Comparison of ENCODE assay signal across 9 cellular contexts in genomic region chr6:148520109-148520841, GRCh38.
DNase-seq lines count a peak whose midpoint lies in the region; ATAC-seq and TF ChIP-seq lines count a peak whose summit lies in the region.
"Had no signal": no experiment of that assay in that cellular context is flagged by ENCODE, and none has a peak within 500 bp of the region (broad histone marks: within the 10 kb centered on the region; RNA-seq: fewer than 3 reads in every experiment).

No MANE protein-coding gene starts in this region.

- CTCF ChIA-PET in activated CD8-positive, alpha-beta memory T cell treated with anti-CD3 and anti-CD28 coated beads, Interleukin-2, amount 10 ng/mL, durations not matched to agents 7 days and 5 days (lab: Charles Lee), result no interaction called here

- H3K27ac ChIP-seq in psoas muscle, result peak overlapping the region; percentile 46

- TF ChIP-seq CTCF in NB4 (IDR thresholded peaks at IDR 0.05; ENCODE audit: low read depth, low read length) (no peak), psoas muscle (IDR thresholded peaks at IDR 0.05) (no peak)

- peak; percentile 94 for ATAC-seq in GM18909 (IDR thresholded peaks at IDR 0.05; ENCODE audit: poor library complexity, unreplicated experiment)
- peak; percentile 90 for ATAC-seq in HG02623 (IDR thresholded peaks at IDR 0.05; ENCODE audit: unreplicated experiment)
- ATAC-seq in psoas muscle, result no peak
- ATAC-seq in activated naive CD4-positive, alpha-beta T cell treated with anti-CD3 and anti-CD28 coated beads, Interleukin-2, amount 50 U/mL, for 72 hours, result no peak
- no peak for ATAC-seq in activated CD8-positive, alpha-beta memory T cell treated with anti-CD3 and anti-CD28 coated beads, Interleukin-2, amount 10 ng/mL, durations not matched to agents 7 days and 5 days

- H3K36me3 Mint-ChIP-seq in activated naive CD4-positive, alpha-beta T cell treated with anti-CD3 and anti-CD28 coated beads, Interleukin-2, amount 50 U/mL, for 72 hours, result no peaks in the 10 kb centered on the region
- H3K36me3 Mint-ChIP-seq in activated CD8-positive, alpha-beta memory T cell treated with anti-CD3 and anti-CD28 coated beads, Interleukin-2, amount 10 ng/mL, durations not matched to agents 7 days and 5 days, result no peaks in the 10 kb centered on the region

- peaks cover 12% of the 10 kb centered on the region for H3K27me3 Mint-ChIP-seq in activated CD8-positive, alpha-beta memory T cell treated with anti-CD3 and anti-CD28 coated beads, Interleukin-2, amount 10 ng/mL, durations not matched to agents 7 days and 5 days

- H3K4me3 ChIP-seq in NB4 (ENCODE audit: low read depth, low read length), result no peak overlapping the region
- no peak overlapping the region for H3K4me3 ChIP-seq in psoas muscle

- H3K27ac Mint-ChIP-seq in activated naive CD4-positive, alpha-beta T cell treated with anti-CD3 and anti-CD28 coated beads, Interleukin-2, amount 50 U/mL, for 72 hours, result no peak overlapping the region
- H3K27ac Mint-ChIP-seq in activated CD8-positive, alpha-beta memory T cell treated with anti-CD3 and anti-CD28 coated beads, Interleukin-2, amount 10 ng/mL, durations not matched to agents 7 days and 5 days, result no peak overlapping the region

- DNase-seq in NB4 (ENCODE audit: low read depth) (peak; percentile 71), psoas muscle (peak in 1 of 2 donors; percentile 66), H4 (ENCODE audit: low spot score) (no peak), iPS-NIHi7 (ENCODE audit: extremely low spot score) (no peak)
- no peak for DNase-seq in activated naive CD4-positive, alpha-beta T cell treated with anti-CD3 and anti-CD28 coated beads, Interleukin-2, amount 50 U/mL, for 72 hours (ENCODE audit: low spot score in 2 of 2)
- no peak for DNase-seq in activated CD8-positive, alpha-beta memory T cell treated with anti-CD3 and anti-CD28 coated beads, Interleukin-2, amount 10 ng/mL, durations not matched to agents 7 days and 5 days
- DNase-seq: stimulated activated CD4-positive, alpha-beta T cell treated with anti-CD3 and anti-CD28 coated beads, Interleukin-2, amount 100 ng/mL, for 24 hours had no signal

- no peaks in the 10 kb centered on the region for H3K4me1 ChIP-seq in psoas muscle

- no peaks in the 10 kb centered on the region for H3K9me3 Mint-ChIP-seq in activated naive CD4-positive, alpha-beta T cell treated with anti-CD3 and anti-CD28 coated beads, Interleukin-2, amount 50 U/mL, for 72 hours
- no peaks in the 10 kb centered on the region for H3K9me3 Mint-ChIP-seq in activated CD8-positive, alpha-beta memory T cell treated with anti-CD3 and anti-CD28 coated beads, Interleukin-2, amount 10 ng/mL, durations not matched to agents 7 days and 5 days (ENCODE audit: low read depth)

- peaks cover 0 to 22% of the 10 kb centered on the region in 2 donors for H3K36me3 ChIP-seq in psoas muscle (ENCODE audit: insufficient read depth in 1 of 2, low read depth in 1 of 2)

- H3K9me3 ChIP-seq in psoas muscle, result no peaks in the 10 kb centered on the region

- intact Hi-C loops in psoas muscle (cut with DNase I), result no loop called here

- WGBS in psoas muscle, 3 donors, result 79 to 87% (median 83%) methylated on average over 22 to 23 of the region's 23 CpGs

- no peak for TF ChIP-seq POLR2A in NB4 (IDR thresholded peaks at IDR 0.05; ENCODE audit: extremely low read depth, insufficient read length)

- no peak overlapping the region for H3K4me3 Mint-ChIP-seq in activated CD8-positive, alpha-beta memory T cell treated with anti-CD3 and anti-CD28 coated beads, Interleukin-2, amount 10 ng/mL, durations not matched to agents 7 days and 5 days

- peaks cover 24% of the 10 kb centered on the region for H3K4me1 Mint-ChIP-seq in activated CD8-positive, alpha-beta memory T cell treated with anti-CD3 and anti-CD28 coated beads, Interleukin-2, amount 10 ng/mL, durations not matched to agents 7 days and 5 days

- H3K27me3 ChIP-seq in psoas muscle (ENCODE audit: insufficient read depth in 3 of 3, low read length in 2 of 3), result no peaks in the 10 kb centered on the region

Comparison
In these comparisons a context has a peak if more than half of its experiments do, and no peak if none do; other contexts are left out.
1. ATAC-seq: peak in GM18909 (single experiment) and HG02623 (single experiment); none in psoas muscle (0 of 4), activated naive CD4-positive, alpha-beta T cell treated with anti-CD3 and anti-CD28 coated beads, Interleukin-2, amount 50 U/mL, for 72 hours (0 of 2) and activated CD8-positive, alpha-beta memory T cell treated with anti-CD3 and anti-CD28 coated beads, Interleukin-2, amount 10 ng/mL, durations not matched to agents 7 days and 5 days (single experiment).